In the genomic region with DNA sequence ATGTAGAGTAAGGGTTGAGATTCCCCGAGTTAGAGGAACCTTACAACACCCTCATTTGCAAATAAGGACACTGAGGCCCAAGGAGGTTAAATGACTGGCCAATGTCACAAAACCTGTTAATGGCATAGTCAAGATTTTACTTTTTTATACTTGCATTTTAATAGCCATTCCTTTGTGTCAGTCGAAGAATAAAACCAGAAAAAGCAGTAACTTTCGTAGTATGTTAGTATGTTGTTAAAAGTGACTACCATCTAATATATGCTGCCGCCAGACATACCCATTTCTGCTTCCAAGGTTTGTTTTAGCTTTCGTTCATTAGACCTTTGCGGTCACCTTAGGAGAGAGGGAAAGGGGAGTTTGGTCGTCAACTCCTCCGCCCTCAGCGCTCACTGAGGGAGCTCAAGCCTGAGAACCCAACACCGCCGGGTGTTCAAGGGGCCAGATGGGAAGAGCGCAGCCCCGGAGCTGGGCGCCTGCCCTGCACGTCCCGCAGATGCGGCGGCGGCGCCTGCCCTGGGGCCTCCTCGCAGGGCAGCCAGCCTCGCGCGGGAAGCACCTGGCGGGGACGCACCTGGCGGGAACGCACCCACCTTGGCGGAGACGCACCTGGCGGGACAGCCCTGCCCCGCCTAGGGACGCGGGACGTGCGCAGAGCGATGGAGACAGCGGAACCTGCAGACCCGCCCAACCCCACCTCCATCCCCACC, we compare ENCODE assay signal across 8 cellular contexts.
A peak's percentile ranks its signal among the peaks of the same experiment; 100 is the strongest.
DNase-seq lines count a peak whose midpoint lies in the region; ATAC-seq lines count a peak whose summit lies in the region.

No MANE protein-coding gene starts in this region.

- in situ Hi-C loops in ACHN (cut with HindIII; ENCODE audit: low pct_ligation_motif_present, low pct_unique_long_range_greater_than_20kb, low sequenced_read_pairs), result no loop called here

- H3K4me3 ChIP-seq in GM08714 (ENCODE audit: low read length), result peak overlapping the region; percentile 96
- peak overlapping the region; percentile 81 for H3K4me3 ChIP-seq in iPS-18c (ENCODE audit: insufficient read depth, low read depth, low read length)
- peak overlapping the region; percentile 50 to 97 (median 80) for H3K4me3 ChIP-seq in skin epidermis

- ATAC-seq in HG02759 (IDR thresholded peaks at IDR 0.05; ENCODE audit: unreplicated experiment), result peak; percentile 9

- peak overlapping the region in 20 of 21 experiments; percentile 90 to 99 (median 98) for H3K27ac ChIP-seq in skin epidermis

- peak; percentile 40 for DNase-seq in ACHN
- peak; percentile 32 for DNase-seq in NCI-H1694 (lab: John Stamatoyannopoulos, UW)
- DNase-seq in amniotic epithelial cell (ENCODE audit: low read depth), result peak; percentile 31
- DNase-seq in central memory CD4-positive, alpha-beta T cell, result no peak

- H3K9me3 ChIP-seq in iPS-18c (ENCODE audit: control insufficient read depth, insufficient read depth, low read length), result no peaks in the 10 kb centered on the region
